ENCODE assay signal across 8 cellular contexts in genomic region chr5:80184235-80185023, GRCh38.
DNase-seq lines count a peak whose midpoint lies in the region; ATAC-seq and TF ChIP-seq lines count a peak whose summit lies in the region.

No MANE protein-coding gene starts in this region.

- no peak for TF ChIP-seq EP300 in upper lobe of left lung (IDR thresholded peaks at IDR 0.05)

- H3K9me3 ChIP-seq in cardiac muscle cell (ENCODE audit: low read depth): no peaks in the 10 kb centered on the region
- no peaks in the 10 kb centered on the region for H3K9me3 ChIP-seq in heart right ventricle
- H3K9me3 ChIP-seq in NT2/D1 (ENCODE audit: insufficient read depth, low read length): no peaks in the 10 kb centered on the region
- no peaks in the 10 kb centered on the region for H3K9me3 ChIP-seq in upper lobe of left lung

- H3K27ac ChIP-seq in cardiac muscle cell (peak overlapping the region; percentile 36), heart right ventricle (peak overlapping the region in 2 of 10 donors; percentile 3 to 26), upper lobe of left lung (peak overlapping the region; percentile 42 to 77 (median 62))

- H3K4me1 ChIP-seq in cardiac muscle cell (ENCODE audit: low read depth) (peaks cover 55% of the 10 kb centered on the region), heart right ventricle (peaks cover 6 to 62% (median 49%) of the 10 kb centered on the region in 9 donors), NT2/D1 (ENCODE audit: insufficient read depth, insufficient read length) (peaks cover 7% of the 10 kb centered on the region), upper lobe of left lung (peaks cover 40 to 56% (median 47%) of the 10 kb centered on the region in 4 donors)

- intact Hi-C loops in heart right ventricle (cut with DNase I): loop anchor here in 1 of 10 donors (5.0 kb wide), 1 partner anchor 37 kb away; no protein-coding TSS in a partner anchor

- WGBS in heart right ventricle, 2 donors: 83 to 84% methylated on average over 5 of the region's 5 CpGs
- WGBS in upper lobe of left lung, 2 donors: 61 to 81% methylated on average over 5 of the region's 5 CpGs

- TF ChIP-seq POLR2A in upper lobe of left lung (IDR thresholded peaks at IDR 0.05): peak in 1 of 4 donors; percentile 4

- H3K4me3 ChIP-seq in cardiac muscle cell (no peak overlapping the region), heart right ventricle (no peak overlapping the region), NT2/D1 (ENCODE audit: insufficient read length, low read depth) (no peak overlapping the region), upper lobe of left lung (no peak overlapping the region)

- DNase-seq in cardiac muscle cell (ENCODE audit: low read depth in 1 of 2, low spot score in 1 of 2) (no peak), heart right ventricle (no peak), NT2/D1 (ENCODE audit: low read depth, low spot score) (peak; percentile 68), iPS DF 19.7 (ENCODE audit: low read depth, low spot score) (peak; percentile 70), upper lobe of left lung (peak in 1 of 2 donors; percentile 71)

- ATAC-seq in heart right ventricle: no peak
- peak; percentile 69 to 91 for ATAC-seq in upper lobe of left lung (ENCODE audit: low FRiP score in 2 of 2)
- ATAC-seq in GM18498 (IDR thresholded peaks at IDR 0.05; ENCODE audit: unreplicated experiment): no peak
- ATAC-seq in HG03097 (IDR thresholded peaks at IDR 0.05; ENCODE audit: low FRiP score, unreplicated experiment): no peak
- no peak for ATAC-seq in GM21717 (IDR thresholded peaks at IDR 0.05; ENCODE audit: unreplicated experiment)

- H3K27me3 ChIP-seq in cardiac muscle cell (no peaks in the 10 kb centered on the region), heart right ventricle (no peaks in the 10 kb centered on the region), NT2/D1 (ENCODE audit: insufficient read depth, insufficient read length) (no peaks in the 10 kb centered on the region), upper lobe of left lung (no peaks in the 10 kb centered on the region)

- H3K36me3 ChIP-seq in cardiac muscle cell: no peaks in the 10 kb centered on the region
- no peaks in the 10 kb centered on the region for H3K36me3 ChIP-seq in heart right ventricle
- no peaks in the 10 kb centered on the region for H3K36me3 ChIP-seq in NT2/D1 (ENCODE audit: insufficient read depth, insufficient read length, low read length)
- no peaks in the 10 kb centered on the region for H3K36me3 ChIP-seq in upper lobe of left lung

- TF ChIP-seq CTCF in cardiac muscle cell (IDR thresholded peaks at IDR 0.05; ENCODE audit: low read depth, low read length): no peak
- no peak for TF ChIP-seq CTCF in heart right ventricle (IDR thresholded peaks at IDR 0.05)
- no peak for TF ChIP-seq CTCF in upper lobe of left lung (IDR thresholded peaks at IDR 0.05)

- peak overlapping the region; percentile 66 for H3K9ac ChIP-seq in NT2/D1 (ENCODE audit: insufficient read length, low read depth)

Comparison
In these comparisons a context has a peak if more than half of its experiments do, and no peak if none do; other contexts are left out.
1. DNase-seq: peak in NT2/D1 (single experiment) and iPS DF 19.7 (single experiment); none in cardiac muscle cell (0 of 2) and heart right ventricle (0 of 2).
2. ATAC-seq: peak in upper lobe of left lung (2 of 2); none in heart right ventricle (0 of 8), GM18498 (single experiment), HG03097 (single experiment) and GM21717 (single experiment).